ENCODE assay signal across 12 cellular contexts in genomic region chr7:20447021-20447420, GRCh38.
DNase-seq lines count a peak whose midpoint lies in the region; ATAC-seq, FAIRE-seq and TF ChIP-seq lines count a peak whose summit lies in the region.
"Had no signal": no experiment of that assay in that cellular context is flagged by ENCODE, and none has a peak within 500 bp of the region (broad histone marks: within the 10 kb centered on the region; RNA-seq: fewer than 3 reads in every experiment).

No MANE protein-coding gene starts in this region.

- 3% methylated on average over 2 of the region's 2 CpGs for WGBS in GM12878 (ENCODE audit: insufficient coverage, insufficient replicate concordance, low lambda C conversion rate, missing lambda C conversion rate)

- no peak overlapping the region for H3K4me3 ChIP-seq in GM12878
- H3K4me3 ChIP-seq: ascending aorta had no signal

- intact Hi-C loops in GM12878 (cut with micrococcal nuclease; ENCODE audit: unreplicated experiment): loop anchor here (10.0 kb wide), 1 partner anchor 702 kb away; no protein-coding TSS in a partner anchor

- in situ Hi-C loops in GM12878 (cut with MboI): no loop called here

- FAIRE-seq in GM12878 (lab: Jason Lieb, UNC): peak; percentile 57
- FAIRE-seq: frontal cortex had no signal

- no peaks in the 10 kb centered on the region for H4K20me1 ChIP-seq in GM12878 (ENCODE audit: control insufficient read depth, insufficient read depth)

- H3K79me2 ChIP-seq in GM12878 (ENCODE audit: control insufficient read depth, insufficient read depth, low read length): no peaks in the 10 kb centered on the region

- peaks cover 3% of the 10 kb centered on the region; the same call in 1 of the 3 replicates for H3K9me3 ChIP-seq in GM12878 (replicated peaks; ENCODE audit: control insufficient read depth, insufficient read depth, low read length)
- H3K9me3 ChIP-seq: ascending aorta had no signal

- TF ChIP-seq POLR2A in GM12878 (IDR thresholded peaks at IDR 0.05; ENCODE audit: low read depth, low read length): no peak

- CTCF ChIA-PET in GM12878 (lab: Yijun Ruan, JAX): interaction anchor here (0.7 kb wide), 1 partner anchor 465 kb away, joined by 3 read pairs; no protein-coding TSS in a partner anchor

- H3K27me3 ChIP-seq in GM12878 (replicated peaks in 1 of 2; ENCODE audit: control insufficient read depth in 2 of 2, insufficient read depth in 2 of 2, low read length in 1 of 2): no peaks in the 10 kb centered on the region
- H3K27me3 ChIP-seq: ascending aorta had no signal

- H3K9ac ChIP-seq in GM12878 (ENCODE audit: control insufficient read depth, insufficient read depth, low read length): no peak overlapping the region

- H3K36me3 ChIP-seq in GM12878 (ENCODE audit: control insufficient read depth in 2 of 2, insufficient read depth in 2 of 2, low read length in 1 of 2): no peaks in the 10 kb centered on the region
- H3K36me3 ChIP-seq: ascending aorta had no signal

- DNase-seq in GM12878 (ENCODE audit: low read depth, low spot score): peak; percentile 23
- no peak for DNase-seq in NCI-H1417 (lab: John Stamatoyannopoulos, UW)
- no peak for DNase-seq in putamen (ENCODE audit: low spot score)
- DNase-seq in substantia nigra (lab: John Stamatoyannopoulos, UW): no peak
- DNase-seq: activated CD4-positive, CD25-positive, alpha-beta regulatory T cell; CD4-positive, CD25-positive, alpha-beta regulatory T cell; NCI-H1436 treated with DMSO at 0.1 percent for 48 hours had no signal

- H3K27ac ChIP-seq in GM12878 (ENCODE audit: control insufficient read depth, insufficient read depth): no peak overlapping the region
- no peak overlapping the region for H3K27ac ChIP-seq in substantia nigra (ENCODE audit: low read depth, low read length, poor library complexity, severe bottlenecking)
- H3K27ac ChIP-seq: ascending aorta had no signal

- TF ChIP-seq EP300 in GM12878 (IDR thresholded peaks at IDR 0.05; ENCODE audit: borderline replicate concordance in 1 of 2, control insufficient read depth in 1 of 2, low read depth in 2 of 2, low read length in 2 of 2): no peak

- no TSS peak for BruUV-seq in GM12878 (replicated peaks; lab: Mats Ljungman, UMichigan)

- H2AFZ ChIP-seq in GM12878 (ENCODE audit: control insufficient read depth, low read depth, low read length): no peak overlapping the region

- POLR2A ChIA-PET in GM12878 (lab: Charles Lee): no interaction called here

- H3K4me2 ChIP-seq in GM12878 (ENCODE audit: control insufficient read depth, insufficient read depth): peak overlapping the region; percentile 25; the same call in 1 of the 2 replicates

- TF ChIP-seq CTCF in GM12878 (IDR thresholded peaks at IDR 0.05 in 2 of 3, conservative IDR thresholded peaks at IDR 0.05 in 1 of 3; ENCODE audit: control insufficient read depth in 2 of 3, extremely low read depth in 1 of 3, insufficient read depth in 1 of 3, low read depth in 3 of 3, low read length in 3 of 3): no peak

- ATAC-seq in GM19035 (IDR thresholded peaks at IDR 0.05; ENCODE audit: unreplicated experiment) (peak; percentile 86), GM21717 (IDR thresholded peaks at IDR 0.05; ENCODE audit: unreplicated experiment) (peak; percentile 82), HG03097 (IDR thresholded peaks at IDR 0.05; ENCODE audit: low FRiP score, unreplicated experiment) (peak; percentile 60), GM12878 (peak; percentile 81)

- SMC1A ChIA-PET in GM12878 (lab: Charles Lee; ENCODE audit: uncharacterized antibody, unreplicated experiment): no interaction called here

- TF ChIP-seq RAD21 in GM12878 (IDR thresholded peaks at IDR 0.05; ENCODE audit: insufficient read depth, low read depth, low read length): no peak

- H3K4me1 ChIP-seq in GM12878 (ENCODE audit: control insufficient read depth, insufficient read depth, low read length): peaks cover 8% of the 10 kb centered on the region
- H3K4me1 ChIP-seq: ascending aorta had no signal

- RAD21 ChIA-PET in GM12878 (lab: Charles Lee; ENCODE audit: unreplicated experiment): no interaction called here

TF ChIP-seq in GM12878, 131 proteins besides CTCF, POLR2A, EP300 and RAD21:
- TF ChIP-seq YBX1 (IDR thresholded peaks at IDR 0.05) (no peak), CEBPZ (IDR thresholded peaks at IDR 0.05; ENCODE audit: low read depth, low read length) (no peak), SPI1 (IDR thresholded peaks at IDR 0.05; ENCODE audit: borderline replicate concordance, insufficient read depth, low read depth, low read length) (no peak)
